In genomic region chr6:167321185-167321584, GRCh38 we compare ENCODE assay signal across 19 cellular contexts. TPM values are rescaled to one million over a fixed set of nuclear protein-coding genes. Genes with fewer than 3 reads are reported as not detected.
"Had no signal": no experiment of that assay in that cellular context is flagged by ENCODE, and none has a peak within 500 bp of the region (broad histone marks: within the 10 kb centered on the region; RNA-seq: fewer than 3 reads in every experiment).

No MANE protein-coding gene starts in this region.

RNA-seq across cellular contexts. Expression of gene TTLL2, which starts 3.7 kb away (rescaled TPM):
- total RNA-seq: naive thymus-derived CD4-positive, alpha-beta T cell; natural killer cell; omental fat pad; osteocyte; pancreas; posterior vena cava; pulmonary artery endothelial cell; right atrium auricular region; sciatic nerve; stomach; subcutaneous adipose tissue; thoracic aorta; tibial nerve; upper lobe of right lung; urinary bladder; vagina had no signal
- polyA plus RNA-seq: naive thymus-derived CD4-positive, alpha-beta T cell; neural cell; pancreas; stomach; urinary bladder had no signal

RNA-seq across cellular contexts. Expression of gene UNC93A, which starts 30.1 kb away (rescaled TPM):
- total RNA-seq: naive thymus-derived CD4-positive, alpha-beta T cell; natural killer cell; omental fat pad; osteocyte; pancreas; posterior vena cava; pulmonary artery endothelial cell; right atrium auricular region; sciatic nerve; subcutaneous adipose tissue; temporal lobe; thoracic aorta; thyroid gland; tibial nerve; upper lobe of right lung; urinary bladder had no signal
- polyA plus RNA-seq: naive thymus-derived CD4-positive, alpha-beta T cell; neural cell; pancreas; urinary bladder had no signal
